12 cellular contexts compared by ENCODE assay signal in the genomic region with DNA sequence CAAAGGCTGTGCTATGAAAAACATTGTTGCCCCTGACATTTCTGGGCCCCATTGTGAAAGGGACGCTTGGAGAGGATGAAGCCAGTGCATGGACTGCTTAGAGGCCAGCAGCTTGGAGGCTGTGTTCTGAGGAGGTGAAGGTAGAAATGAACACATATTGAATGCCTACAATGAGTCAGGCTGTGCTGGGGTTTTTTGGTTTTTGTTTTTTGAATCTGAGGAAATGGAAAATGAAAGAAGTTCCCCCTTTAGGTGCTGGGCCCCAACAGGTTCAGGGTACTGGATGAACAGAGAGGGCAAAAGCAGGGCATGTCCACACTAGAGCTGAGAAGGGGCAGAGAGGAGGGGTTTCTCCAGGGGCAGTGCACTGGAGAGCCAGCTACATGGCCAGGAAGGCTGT.
DNase-seq lines count a peak whose midpoint lies in the region; ATAC-seq and TF ChIP-seq lines count a peak whose summit lies in the region.
"Had no signal": no experiment of that assay in that cellular context is flagged by ENCODE, and none has a peak within 500 bp of the region (broad histone marks: within the 10 kb centered on the region; RNA-seq: fewer than 3 reads in every experiment).

No MANE protein-coding gene starts in this region.

- no peaks in the 10 kb centered on the region for H4K20me1 ChIP-seq in neural progenitor cell (ENCODE audit: low read depth)

- H3K4me2 ChIP-seq in neural progenitor cell: no peak overlapping the region

- no peak overlapping the region for H3K4me3 Mint-ChIP-seq in activated CD4-positive, alpha-beta T cell treated with anti-CD3 and anti-CD28 coated beads, Interleukin-2, amount 10 ng/mL, durations not matched to agents 7 days and 5 days
- H3K4me3 Mint-ChIP-seq in activated T-helper 2 cell treated with anti-CD3 and anti-CD28 coated beads, Interferon-gamma antibody, Interleukin-2, Interleukin-4, amounts not matched to agents 10 μg/mL and 5 μg/mL and 100 μg/mL, durations not matched to agents 14 hours and 24 hours and 36 hours (ENCODE audit: low read depth): no peak overlapping the region
- H3K4me3 Mint-ChIP-seq in neural progenitor cell: no peak overlapping the region

- H3K4me1 ChIP-seq in neural progenitor cell: no peaks in the 10 kb centered on the region

- no peak overlapping the region for H3K9ac ChIP-seq in neural progenitor cell

- H2AFZ ChIP-seq in neural progenitor cell (replicated peaks): no peak overlapping the region

- ATAC-seq in GM21515 (IDR thresholded peaks at IDR 0.05; ENCODE audit: unreplicated experiment) (peak; percentile 82), HG03060 (IDR thresholded peaks at IDR 0.05; ENCODE audit: low read depth, unreplicated experiment) (peak; percentile 91)

- H3K9me3 ChIP-seq in neural progenitor cell (ENCODE audit: low read depth): no peaks in the 10 kb centered on the region

- peak overlapping the region; percentile 6 for H3K27ac Mint-ChIP-seq in activated CD4-positive, alpha-beta T cell treated with anti-CD3 and anti-CD28 coated beads, Interleukin-2, amount 10 ng/mL, durations not matched to agents 7 days and 5 days
- peak overlapping the region; percentile 38 for H3K27ac Mint-ChIP-seq in activated T-helper 2 cell treated with anti-CD3 and anti-CD28 coated beads, Interferon-gamma antibody, Interleukin-2, Interleukin-4, amounts not matched to agents 10 μg/mL and 5 μg/mL and 100 μg/mL, durations not matched to agents 14 hours and 24 hours and 36 hours
- no peak overlapping the region for H3K27ac Mint-ChIP-seq in neural progenitor cell

- H3F3A ChIP-seq in neural progenitor cell (ENCODE audit: low read depth): no peaks in the 10 kb centered on the region

- intact Hi-C loops in activated T-helper 2 cell treated with anti-CD3 and anti-CD28 coated beads, Interferon-gamma antibody, Interleukin-2, Interleukin-4, amounts not matched to agents 10 μg/mL and 5 μg/mL and 100 μg/mL, durations not matched to agents 14 hours and 24 hours and 36 hours (cut with micrococcal nuclease): no loop called here

- CTCF ChIA-PET in activated CD4-positive, alpha-beta T cell treated with anti-CD3 and anti-CD28 coated beads, Interleukin-2, amount 10 ng/mL, durations not matched to agents 7 days and 5 days (lab: Charles Lee): no interaction called here

- no peaks in the 10 kb centered on the region for H3K36me3 ChIP-seq in neural progenitor cell

- H3K9me3 Mint-ChIP-seq in activated CD4-positive, alpha-beta T cell treated with anti-CD3 and anti-CD28 coated beads, Interleukin-2, amount 10 ng/mL, durations not matched to agents 7 days and 5 days: peaks cover 14% of the 10 kb centered on the region
- H3K9me3 Mint-ChIP-seq in activated T-helper 2 cell treated with anti-CD3 and anti-CD28 coated beads, Interferon-gamma antibody, Interleukin-2, Interleukin-4, amounts not matched to agents 10 μg/mL and 5 μg/mL and 100 μg/mL, durations not matched to agents 14 hours and 24 hours and 36 hours: peaks cover 6% of the 10 kb centered on the region
- peaks cover 4% of the 10 kb centered on the region for H3K9me3 Mint-ChIP-seq in neural progenitor cell

- POLR2A ChIA-PET in activated CD4-positive, alpha-beta T cell treated with anti-CD3 and anti-CD28 coated beads, Interleukin-2, amount 10 ng/mL, durations not matched to agents 7 days and 5 days (lab: Charles Lee): no interaction called here

- peaks cover 13% of the 10 kb centered on the region for H3K4me1 Mint-ChIP-seq in activated CD4-positive, alpha-beta T cell treated with anti-CD3 and anti-CD28 coated beads, Interleukin-2, amount 10 ng/mL, durations not matched to agents 7 days and 5 days
- H3K4me1 Mint-ChIP-seq in activated T-helper 2 cell treated with anti-CD3 and anti-CD28 coated beads, Interferon-gamma antibody, Interleukin-2, Interleukin-4, amounts not matched to agents 10 μg/mL and 5 μg/mL and 100 μg/mL, durations not matched to agents 14 hours and 24 hours and 36 hours (ENCODE audit: low read depth): peaks cover 11% of the 10 kb centered on the region
- no peaks in the 10 kb centered on the region for H3K4me1 Mint-ChIP-seq in neural progenitor cell

- DNase-seq in activated CD4-positive, alpha-beta T cell treated with anti-CD3 and anti-CD28 coated beads, Interleukin-2, amount 10 ng/mL, durations not matched to agents 7 days and 5 days: no peak
- DNase-seq in activated CD4-positive, alpha-beta T cell treated with anti-CD3 and anti-CD28 coated beads for 1 hour: no peak
- no peak for DNase-seq in activated T-helper 2 cell treated with anti-CD3 and anti-CD28 coated beads, Interferon-gamma antibody, Interleukin-2, Interleukin-4, amounts not matched to agents 10 μg/mL and 5 μg/mL and 100 μg/mL, durations not matched to agents 14 hours and 24 hours and 36 hours (ENCODE audit: low spot score)
- DNase-seq in HK-2 (ENCODE audit: unreplicated experiment) (no peak), neural progenitor cell (ENCODE audit: low spot score) (no peak), DMS153 treated with DMSO at 0.1 percent for 48 hours (lab: John Stamatoyannopoulos, UW; ENCODE audit: unreplicated experiment) (no peak)
- DNase-seq: activated effector memory CD4-positive, alpha-beta T cell treated with Interleukin-2 at 50 U/mL for 16 hours; cerebellar nuclear complex; DND-41; stimulated activated CD4-positive, alpha-beta T cell treated with anti-CD3 and anti-CD28 coated beads, Interleukin-12 subunit alpha, Interleukin-12 subunit beta, amount 100 ng/mL, for 4 hours had no signal

- TF ChIP-seq CTCF in neural progenitor cell (IDR thresholded peaks at IDR 0.05): no peak

- H3K79me2 ChIP-seq in neural progenitor cell (ENCODE audit: low read depth): no peaks in the 10 kb centered on the region

- no peak overlapping the region for H3K27ac ChIP-seq in neural progenitor cell

- no peaks in the 10 kb centered on the region for H3K27me3 ChIP-seq in neural progenitor cell

- no peak overlapping the region for H3K4me3 ChIP-seq in neural progenitor cell

- H3K36me3 Mint-ChIP-seq in activated CD4-positive, alpha-beta T cell treated with anti-CD3 and anti-CD28 coated beads, Interleukin-2, amount 10 ng/mL, durations not matched to agents 7 days and 5 days (ENCODE audit: low read depth): no peaks in the 10 kb centered on the region
- no peaks in the 10 kb centered on the region for H3K36me3 Mint-ChIP-seq in activated T-helper 2 cell treated with anti-CD3 and anti-CD28 coated beads, Interferon-gamma antibody, Interleukin-2, Interleukin-4, amounts not matched to agents 10 μg/mL and 5 μg/mL and 100 μg/mL, durations not matched to agents 14 hours and 24 hours and 36 hours (ENCODE audit: low read depth)
- H3K36me3 Mint-ChIP-seq in neural progenitor cell: no peaks in the 10 kb centered on the region

- peaks cover 2% of the 10 kb centered on the region for H3K27me3 Mint-ChIP-seq in activated CD4-positive, alpha-beta T cell treated with anti-CD3 and anti-CD28 coated beads, Interleukin-2, amount 10 ng/mL, durations not matched to agents 7 days and 5 days
- H3K27me3 Mint-ChIP-seq in activated T-helper 2 cell treated with anti-CD3 and anti-CD28 coated beads, Interferon-gamma antibody, Interleukin-2, Interleukin-4, amounts not matched to agents 10 μg/mL and 5 μg/mL and 100 μg/mL, durations not matched to agents 14 hours and 24 hours and 36 hours (ENCODE audit: low read depth): no peaks in the 10 kb centered on the region
- H3K27me3 Mint-ChIP-seq in neural progenitor cell (ENCODE audit: insufficient read depth, low read depth): no peaks in the 10 kb centered on the region
